In genomic region chr5:67066815-67067214, GRCh38 we compare ENCODE assay signal across 1 cellular context.
TF ChIP-seq lines count a peak whose summit lies in the region.

No MANE protein-coding gene starts in this region.

TF ChIP-seq in K562, 482 proteins besides CTCF, POLR2A, EP300 and RAD21 (continued from another document):
- TF ChIP-seq CREB1 (IDR thresholded peaks at IDR 0.05): peak; percentile 66; the same call in 1 of the 2 replicates
- 0 out of 2 replicates have a peak, but pooled peaks have one; percentile 28 for TF ChIP-seq CREB1 (CRISPR knock-in tag; IDR thresholded peaks at IDR 0.05)
